In genomic region chr13:110915057-110915873, GRCh38 we compare ENCODE assay signal across 1 cellular context.
TF ChIP-seq lines count a peak whose summit lies in the region.

Gene ANKRD10 (minus strand): TSS chr13:110915069. CDS start chr13:110914934, 135 bp downstream.

TF ChIP-seq in HepG2, 621 proteins besides CTCF, POLR2A, EP300 and RAD21 (continued from another document and continues in another):
- TF ChIP-seq ATF4 (CRISPR knock-in tag; IDR thresholded peaks at IDR 0.05): no peak
- TF ChIP-seq FOXA3 (CRISPR knock-in tag; IDR thresholded peaks at IDR 0.05): no peak
- no peak for TF ChIP-seq ZBTB21 (CRISPR knock-in tag; IDR thresholded peaks at IDR 0.05)
- no peak; the same call in 1 of the 2 replicates for TF ChIP-seq ZNF788 (CRISPR knock-in tag; IDR thresholded peaks at IDR 0.05; ENCODE audit: borderline replicate concordance)
- TF ChIP-seq ZNF143 (CRISPR knock-in tag; IDR thresholded peaks at IDR 0.05): no peak
- TF ChIP-seq ZBTB7A (CRISPR knock-in tag; IDR thresholded peaks at IDR 0.05): no peak; the same call in 1 of the 2 replicates
- TF ChIP-seq CBX1 (IDR thresholded peaks at IDR 0.05; ENCODE audit: low read depth): peak; percentile 61
- TF ChIP-seq SKIL (CRISPR knock-in tag; IDR thresholded peaks at IDR 0.05; ENCODE audit: borderline replicate concordance): no peak
- no peak for TF ChIP-seq MTF1 (CRISPR knock-in tag; IDR thresholded peaks at IDR 0.05)
- TF ChIP-seq MYC (CRISPR knock-in tag; IDR thresholded peaks at IDR 0.05; ENCODE audit: borderline replicate concordance): peak; percentile 47; the same call in 1 of the 2 replicates
- no peak; the same call in 1 of the 2 replicates for TF ChIP-seq ZNF691 (CRISPR knock-in tag; IDR thresholded peaks at IDR 0.05; ENCODE audit: borderline replicate concordance, low read depth)
- no peak for TF ChIP-seq TBP (CRISPR knock-in tag; IDR thresholded peaks at IDR 0.05)
- peak; percentile 47; the same call in 1 of the 2 replicates for TF ChIP-seq HDAC1 (CRISPR knock-in tag; IDR thresholded peaks at IDR 0.05)
- no peak for TF ChIP-seq MLLT10 (CRISPR knock-in tag; IDR thresholded peaks at IDR 0.05)
- TF ChIP-seq HMGA1 (CRISPR knock-in tag; conservative IDR thresholded peaks at IDR 0.05): no peak
- TF ChIP-seq SMAD1 (CRISPR knock-in tag; IDR thresholded peaks at IDR 0.05; ENCODE audit: borderline replicate concordance, low read depth): no peak
- no peak for TF ChIP-seq ARID2 (CRISPR knock-in tag; IDR thresholded peaks at IDR 0.05; ENCODE audit: borderline replicate concordance)
- no peak for TF ChIP-seq ZNF362 (CRISPR knock-in tag; IDR thresholded peaks at IDR 0.05; ENCODE audit: borderline replicate concordance)
- TF ChIP-seq ZFP41 (CRISPR knock-in tag; IDR thresholded peaks at IDR 0.05; ENCODE audit: borderline replicate concordance): no peak
- no peak for TF ChIP-seq E2F5 (CRISPR knock-in tag; conservative IDR thresholded peaks at IDR 0.05)
- no peak for TF ChIP-seq ZNF382 (CRISPR knock-in tag; IDR thresholded peaks at IDR 0.05; ENCODE audit: borderline replicate concordance)
- no peak for TF ChIP-seq BCL6 (CRISPR knock-in tag; IDR thresholded peaks at IDR 0.05)
- no peak for TF ChIP-seq ZNF441 (CRISPR knock-in tag; IDR thresholded peaks at IDR 0.05; ENCODE audit: borderline replicate concordance)
- no peak for TF ChIP-seq ZNF567 (CRISPR knock-in tag; IDR thresholded peaks at IDR 0.05; ENCODE audit: borderline replicate concordance)
- TF ChIP-seq ZNF317 (CRISPR knock-in tag; IDR thresholded peaks at IDR 0.05): no peak
- TF ChIP-seq ZNF296 (CRISPR knock-in tag; conservative IDR thresholded peaks at IDR 0.05): no peak
- TF ChIP-seq MEF2D (CRISPR knock-in tag; IDR thresholded peaks at IDR 0.05): no peak
- 0 out of 2 replicates have a peak, but pooled peaks have one; percentile 3 for TF ChIP-seq HNF4A (CRISPR knock-in tag; IDR thresholded peaks at IDR 0.05)
- no peak; the same call in 1 of the 2 replicates for TF ChIP-seq ZNF816 (CRISPR knock-in tag; IDR thresholded peaks at IDR 0.05; ENCODE audit: borderline replicate concordance)
- TF ChIP-seq ZNF841 (CRISPR knock-in tag; IDR thresholded peaks at IDR 0.05; ENCODE audit: borderline replicate concordance): no peak
- no peak for TF ChIP-seq PTBP1 (IDR thresholded peaks at IDR 0.05; ENCODE audit: low read depth, low read length, poor library complexity, severe bottlenecking)
- TF ChIP-seq JUND (CRISPR knock-in tag; IDR thresholded peaks at IDR 0.05): no peak
- 0 out of 2 replicates have a peak, but pooled peaks have one; percentile 67 for TF ChIP-seq ZSCAN12 (CRISPR knock-in tag; IDR thresholded peaks at IDR 0.05)
- no peak for TF ChIP-seq ZBTB40 (IDR thresholded peaks at IDR 0.05)
- 0 out of 2 replicates have a peak, but pooled peaks have one; percentile 18 for TF ChIP-seq ZBTB40 (CRISPR knock-in tag; IDR thresholded peaks at IDR 0.05)
- TF ChIP-seq ZNF335 (CRISPR knock-in tag; IDR thresholded peaks at IDR 0.05): no peak
- no peak for TF ChIP-seq FOSL2 (CRISPR knock-in tag; IDR thresholded peaks at IDR 0.05)
- no peak for TF ChIP-seq KDM1A (CRISPR knock-in tag; IDR thresholded peaks at IDR 0.05)
- no peak for TF ChIP-seq ZNF260 (CRISPR knock-in tag; IDR thresholded peaks at IDR 0.05; ENCODE audit: borderline replicate concordance, low read depth)
- TF ChIP-seq HNRNPK (IDR thresholded peaks at IDR 0.05; ENCODE audit: low read depth, low read length, poor library complexity, severe bottlenecking): no peak
- TF ChIP-seq ZBTB3 (CRISPR knock-in tag; IDR thresholded peaks at IDR 0.05; ENCODE audit: borderline replicate concordance, low read depth): no peak
- no peak for TF ChIP-seq TFDP1 (CRISPR knock-in tag; IDR thresholded peaks at IDR 0.05; ENCODE audit: borderline replicate concordance)
- TF ChIP-seq KDM2A (CRISPR knock-in tag; IDR thresholded peaks at IDR 0.05; ENCODE audit: borderline replicate concordance, low read depth): peak; percentile 75
